ENCODE assay signal across 1 cellular context in the genomic region with DNA sequence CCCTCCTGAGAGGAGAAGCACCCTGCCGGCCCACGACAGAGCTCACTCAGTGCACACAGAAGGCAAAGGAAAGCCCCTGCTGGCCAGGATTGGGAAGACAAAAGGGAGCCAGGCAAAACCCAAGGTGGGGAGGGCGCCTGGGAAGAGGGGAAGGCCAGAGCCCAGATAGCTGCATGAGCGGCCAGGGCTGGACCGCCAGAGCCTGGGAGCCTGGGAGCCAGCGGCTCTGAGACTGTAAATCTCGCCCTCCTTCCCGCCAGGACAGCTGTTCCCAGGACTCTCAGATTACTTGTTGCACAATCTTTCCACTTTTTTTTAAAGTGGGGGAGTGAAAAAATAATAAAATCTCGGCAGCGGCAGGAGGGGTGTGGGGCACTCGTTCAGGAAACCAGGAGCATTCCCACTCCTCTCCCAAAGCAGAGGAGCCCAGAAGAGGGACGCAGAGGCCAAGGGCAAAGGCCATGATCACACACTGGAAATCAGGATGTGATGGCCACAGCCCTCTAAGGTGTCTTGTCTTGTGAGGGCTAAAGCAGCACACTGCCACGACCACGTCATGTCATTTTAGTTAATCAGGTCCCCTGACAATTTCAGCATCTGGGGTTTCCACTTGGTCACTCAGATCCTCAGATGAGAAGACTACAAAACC.
TF ChIP-seq lines count a peak whose summit lies in the region.

No MANE protein-coding gene starts in this region.

TF ChIP-seq in H1, 55 proteins besides CTCF, POLR2A, EP300 and RAD21 (continued from another document):
- TF ChIP-seq, protein P1, sequence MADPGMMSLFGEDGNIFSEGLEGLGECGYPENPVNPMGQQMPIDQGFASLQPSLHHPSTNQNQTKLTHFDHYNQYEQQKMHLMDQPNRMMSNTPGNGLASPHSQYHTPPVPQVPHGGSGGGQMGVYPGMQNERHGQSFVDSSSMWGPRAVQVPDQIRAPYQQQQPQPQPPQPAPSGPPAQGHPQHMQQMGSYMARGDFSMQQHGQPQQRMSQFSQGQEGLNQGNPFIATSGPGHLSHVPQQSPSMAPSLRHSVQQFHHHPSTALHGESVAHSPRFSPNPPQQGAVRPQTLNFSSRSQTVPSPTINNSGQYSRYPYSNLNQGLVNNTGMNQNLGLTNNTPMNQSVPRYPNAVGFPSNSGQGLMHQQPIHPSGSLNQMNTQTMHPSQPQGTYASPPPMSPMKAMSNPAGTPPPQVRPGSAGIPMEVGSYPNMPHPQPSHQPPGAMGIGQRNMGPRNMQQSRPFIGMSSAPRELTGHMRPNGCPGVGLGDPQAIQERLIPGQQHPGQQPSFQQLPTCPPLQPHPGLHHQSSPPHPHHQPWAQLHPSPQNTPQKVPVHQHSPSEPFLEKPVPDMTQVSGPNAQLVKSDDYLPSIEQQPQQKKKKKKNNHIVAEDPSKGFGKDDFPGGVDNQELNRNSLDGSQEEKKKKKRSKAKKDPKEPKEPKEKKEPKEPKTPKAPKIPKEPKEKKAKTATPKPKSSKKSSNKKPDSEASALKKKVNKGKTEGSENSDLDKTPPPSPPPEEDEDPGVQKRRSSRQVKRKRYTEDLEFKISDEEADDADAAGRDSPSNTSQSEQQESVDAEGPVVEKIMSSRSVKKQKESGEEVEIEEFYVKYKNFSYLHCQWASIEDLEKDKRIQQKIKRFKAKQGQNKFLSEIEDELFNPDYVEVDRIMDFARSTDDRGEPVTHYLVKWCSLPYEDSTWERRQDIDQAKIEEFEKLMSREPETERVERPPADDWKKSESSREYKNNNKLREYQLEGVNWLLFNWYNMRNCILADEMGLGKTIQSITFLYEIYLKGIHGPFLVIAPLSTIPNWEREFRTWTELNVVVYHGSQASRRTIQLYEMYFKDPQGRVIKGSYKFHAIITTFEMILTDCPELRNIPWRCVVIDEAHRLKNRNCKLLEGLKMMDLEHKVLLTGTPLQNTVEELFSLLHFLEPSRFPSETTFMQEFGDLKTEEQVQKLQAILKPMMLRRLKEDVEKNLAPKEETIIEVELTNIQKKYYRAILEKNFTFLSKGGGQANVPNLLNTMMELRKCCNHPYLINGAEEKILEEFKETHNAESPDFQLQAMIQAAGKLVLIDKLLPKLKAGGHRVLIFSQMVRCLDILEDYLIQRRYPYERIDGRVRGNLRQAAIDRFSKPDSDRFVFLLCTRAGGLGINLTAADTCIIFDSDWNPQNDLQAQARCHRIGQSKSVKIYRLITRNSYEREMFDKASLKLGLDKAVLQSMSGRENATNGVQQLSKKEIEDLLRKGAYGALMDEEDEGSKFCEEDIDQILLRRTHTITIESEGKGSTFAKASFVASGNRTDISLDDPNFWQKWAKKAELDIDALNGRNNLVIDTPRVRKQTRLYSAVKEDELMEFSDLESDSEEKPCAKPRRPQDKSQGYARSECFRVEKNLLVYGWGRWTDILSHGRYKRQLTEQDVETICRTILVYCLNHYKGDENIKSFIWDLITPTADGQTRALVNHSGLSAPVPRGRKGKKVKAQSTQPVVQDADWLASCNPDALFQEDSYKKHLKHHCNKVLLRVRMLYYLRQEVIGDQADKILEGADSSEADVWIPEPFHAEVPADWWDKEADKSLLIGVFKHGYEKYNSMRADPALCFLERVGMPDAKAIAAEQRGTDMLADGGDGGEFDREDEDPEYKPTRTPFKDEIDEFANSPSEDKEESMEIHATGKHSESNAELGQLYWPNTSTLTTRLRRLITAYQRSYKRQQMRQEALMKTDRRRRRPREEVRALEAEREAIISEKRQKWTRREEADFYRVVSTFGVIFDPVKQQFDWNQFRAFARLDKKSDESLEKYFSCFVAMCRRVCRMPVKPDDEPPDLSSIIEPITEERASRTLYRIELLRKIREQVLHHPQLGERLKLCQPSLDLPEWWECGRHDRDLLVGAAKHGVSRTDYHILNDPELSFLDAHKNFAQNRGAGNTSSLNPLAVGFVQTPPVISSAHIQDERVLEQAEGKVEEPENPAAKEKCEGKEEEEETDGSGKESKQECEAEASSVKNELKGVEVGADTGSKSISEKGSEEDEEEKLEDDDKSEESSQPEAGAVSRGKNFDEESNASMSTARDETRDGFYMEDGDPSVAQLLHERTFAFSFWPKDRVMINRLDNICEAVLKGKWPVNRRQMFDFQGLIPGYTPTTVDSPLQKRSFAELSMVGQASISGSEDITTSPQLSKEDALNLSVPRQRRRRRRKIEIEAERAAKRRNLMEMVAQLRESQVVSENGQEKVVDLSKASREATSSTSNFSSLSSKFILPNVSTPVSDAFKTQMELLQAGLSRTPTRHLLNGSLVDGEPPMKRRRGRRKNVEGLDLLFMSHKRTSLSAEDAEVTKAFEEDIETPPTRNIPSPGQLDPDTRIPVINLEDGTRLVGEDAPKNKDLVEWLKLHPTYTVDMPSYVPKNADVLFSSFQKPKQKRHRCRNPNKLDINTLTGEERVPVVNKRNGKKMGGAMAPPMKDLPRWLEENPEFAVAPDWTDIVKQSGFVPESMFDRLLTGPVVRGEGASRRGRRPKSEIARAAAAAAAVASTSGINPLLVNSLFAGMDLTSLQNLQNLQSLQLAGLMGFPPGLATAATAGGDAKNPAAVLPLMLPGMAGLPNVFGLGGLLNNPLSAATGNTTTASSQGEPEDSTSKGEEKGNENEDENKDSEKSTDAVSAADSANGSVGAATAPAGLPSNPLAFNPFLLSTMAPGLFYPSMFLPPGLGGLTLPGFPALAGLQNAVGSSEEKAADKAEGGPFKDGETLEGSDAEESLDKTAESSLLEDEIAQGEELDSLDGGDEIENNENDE (IDR thresholded peaks at IDR 0.05; ENCODE audit: insufficient replicate concordance, low read length) = no peak
